In the genomic region with DNA sequence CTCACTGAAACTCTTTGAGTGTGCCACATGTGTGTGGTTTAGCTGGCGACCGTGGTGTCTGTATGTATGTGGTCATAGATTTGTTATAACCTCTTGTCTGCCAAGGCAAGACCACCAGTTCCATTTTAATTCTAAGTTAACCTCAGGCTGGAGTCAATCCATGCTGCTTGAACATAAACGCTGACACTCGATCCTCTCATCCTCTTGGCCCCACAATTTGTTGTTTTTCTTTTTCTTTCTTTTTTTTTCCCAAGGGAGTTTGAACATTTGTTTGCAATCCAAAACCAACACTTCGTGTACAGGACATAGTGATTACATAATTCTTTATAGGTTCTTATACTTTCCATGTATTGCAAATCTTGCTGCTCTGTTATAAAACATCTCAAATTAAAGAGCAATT, we compare ENCODE assay signal across 31 cellular contexts.
DNase-seq lines count a peak whose midpoint lies in the region; FAIRE-seq and TF ChIP-seq lines count a peak whose summit lies in the region.
"Had no signal": no experiment of that assay in that cellular context is flagged by ENCODE, and none has a peak within 500 bp of the region (broad histone marks: within the 10 kb centered on the region; RNA-seq: fewer than 3 reads in every experiment).

No MANE protein-coding gene starts in this region.

- no peak for TF ChIP-seq RAD21 in H1 (IDR thresholded peaks at IDR 0.05 in 1 of 2, conservative IDR thresholded peaks at IDR 0.05 in 1 of 2; ENCODE audit: low read depth in 2 of 2, low read length in 2 of 2)

- no peak overlapping the region for H3K56ac ChIP-seq in H1 (replicated peaks; ENCODE audit: insufficient read length, low read depth, low read length)

- H3K23me2 ChIP-seq in H1 (ENCODE audit: low read depth, low read length), result no peaks in the 10 kb centered on the region

- H3K4me1 Mint-ChIP-seq in MCF 10A (ENCODE audit: insufficient read depth, unreplicated experiment) (peaks cover 12% of the 10 kb centered on the region), nephron (peaks cover 31% of the 10 kb centered on the region)
- H3K4me1 Mint-ChIP-seq: activated CD4-positive, alpha-beta memory T cell treated with anti-CD3 and anti-CD28 coated beads, Interleukin-2, amount 10 ng/mL, durations not matched to agents 7 days and 5 days; B cell; endodermal cell; stimulated activated effector memory CD8-positive, alpha-beta T cell treated with anti-CD3 and anti-CD28 coated beads, Interleukin-12 subunit alpha, Interleukin-12 subunit beta, amount 100 ng/mL, for 72 hours; T-helper 17 cell had no signal

- no peak for TF ChIP-seq POLR2A in H1 (IDR thresholded peaks at IDR 0.05; ENCODE audit: control extremely low read depth in 1 of 2, low read depth in 2 of 2, low read length in 2 of 2)

- H2BK15ac ChIP-seq in H1 (ENCODE audit: low read length), result no peak overlapping the region

- H3K4me3 ChIP-seq in mammary epithelial cell (replicated peaks in 1 of 3; ENCODE audit: insufficient read depth in 1 of 3, low read depth in 2 of 3, low read length in 3 of 3) (no peak overlapping the region), H1 (ENCODE audit: extremely low read depth in 1 of 4, insufficient read depth in 2 of 4, low read depth in 3 of 4, low read length in 4 of 4) (no peak overlapping the region)
- H3K4me3 ChIP-seq: GM23248, lower lobe of right lung, mucosa of descending colon, right atrium auricular region had no signal

- H3K36me3 Mint-ChIP-seq in MCF 10A (ENCODE audit: insufficient read depth, unreplicated experiment) (no peaks in the 10 kb centered on the region), nephron (ENCODE audit: low read depth) (no peaks in the 10 kb centered on the region)
- H3K36me3 Mint-ChIP-seq: CD8-positive, alpha-beta T cell; stimulated activated effector memory CD8-positive, alpha-beta T cell treated with anti-CD3 and anti-CD28 coated beads, Interleukin-12 subunit alpha, Interleukin-12 subunit beta, amount 100 ng/mL, for 72 hours had no signal

- no peak overlapping the region for H3K14ac ChIP-seq in H1 (ENCODE audit: insufficient read length)

- H2BK20ac ChIP-seq in H1 (ENCODE audit: low read length), result no peak overlapping the region

- intact Hi-C loops in MCF 10A (cut with micrococcal nuclease) (no loop called here), mammary epithelial cell (cut with micrococcal nuclease) (no loop called here)

- DNase-seq in MCF 10A (ENCODE audit: unreplicated experiment) (peak; percentile 69), mammary epithelial cell (no peak), H1 (ENCODE audit: low read depth in 1 of 2, low spot score in 2 of 2) (no peak), mesenteric fat pad (ENCODE audit: low spot score) (no peak), NCI-H2196 (lab: John Stamatoyannopoulos, UW; ENCODE audit: unreplicated experiment) (no peak), HCEC 1CT (no peak), AG08396 (ENCODE audit: low spot score) (no peak)
- DNase-seq: 8988T; activated CD4-positive, alpha-beta memory T cell treated with anti-CD3 and anti-CD28 coated beads, Interleukin-2, amount 10 ng/mL, durations not matched to agents 7 days and 5 days; activated CD4-positive, alpha-beta T cell treated with anti-CD3 and anti-CD28 coated beads for 1 hour; activated CD8-positive, alpha-beta memory T cell treated with anti-CD3 and anti-CD28 coated beads, Interleukin-2, amount 50 U/mL, for 48 hours; activated naive CD4-positive, alpha-beta T cell treated with anti-CD3 and anti-CD28 coated beads, Interleukin-2, amount 50 U/mL, for 16 hours; CD8-positive, alpha-beta T cell; EL; endodermal cell; GM23248; kidney; lower lobe of right lung; mucosa of descending colon; NCI-H1105 treated with DMSO at 0.1 percent for 48 hours; NCI-H2081; SK-N-SH; stimulated activated CD4-positive, alpha-beta T cell treated with anti-CD3 and anti-CD28 coated beads, Interleukin-4, amount 100 ng/mL, for 24 hours; T-helper 17 cell had no signal

- H3K9me3 ChIP-seq in mammary epithelial cell (replicated peaks; ENCODE audit: insufficient read depth, low read length), result no peaks in the 10 kb centered on the region
- no peaks in the 10 kb centered on the region for H3K9me3 ChIP-seq in H1 (ENCODE audit: insufficient read depth in 2 of 2, low read depth in 1 of 2, low read length in 1 of 2)
- H3K9me3 ChIP-seq: lower lobe of right lung, mucosa of descending colon, right atrium auricular region, SK-N-SH had no signal

- H4K5ac ChIP-seq in H1 (ENCODE audit: insufficient read length, low read depth, low read length), result no peak overlapping the region

- H3K4me1 ChIP-seq in mammary epithelial cell (ENCODE audit: insufficient read depth, low read length) (peaks cover 5% of the 10 kb centered on the region), H1 (replicated peaks in 1 of 4; ENCODE audit: control insufficient read depth in 3 of 4, insufficient read depth in 4 of 4, low read length in 3 of 4) (no peaks in the 10 kb centered on the region; a peak in 1 of 7 replicates)
- H3K4me1 ChIP-seq: lower lobe of right lung, parathyroid adenoma, right atrium auricular region had no signal

- no peak overlapping the region for H2BK12ac ChIP-seq in H1 (ENCODE audit: low read depth, low read length)

- H3K27me3 ChIP-seq in mammary epithelial cell (ENCODE audit: insufficient read depth, low read length) (no peaks in the 10 kb centered on the region), H1 (replicated peaks in 1 of 4; ENCODE audit: control insufficient read depth in 3 of 4, extremely low read depth in 1 of 4, insufficient read depth in 3 of 4, low read length in 3 of 4) (peaks cover 0 to 1% (median 0%) of the 10 kb centered on the region in 4 experiments; a peak in 1 of 7 replicates)
- H3K27me3 ChIP-seq: right atrium auricular region had no signal

- H3K18ac ChIP-seq in H1 (ENCODE audit: extremely low read depth, low read length), result no peak overlapping the region

- dilution Hi-C loops in mammary epithelial cell (cut with HindIII; ENCODE audit: low sequenced_read_pairs), result no loop called here

- no peak for FAIRE-seq in H1 (lab: Jason Lieb, UNC)
- FAIRE-seq: GM12891, kidney had no signal

- H3K4me3 Mint-ChIP-seq in MCF 10A (ENCODE audit: unreplicated experiment), result no peak overlapping the region
- H3K4me3 Mint-ChIP-seq in nephron, result peak overlapping the region in 1 of 3 experiments; percentile 2
- H3K4me3 Mint-ChIP-seq: activated CD4-positive, alpha-beta memory T cell treated with anti-CD3 and anti-CD28 coated beads, Interleukin-2, amount 10 ng/mL, durations not matched to agents 7 days and 5 days; B cell; CD8-positive, alpha-beta T cell; dendritic cell treated with granulocyte-macrophage colony-stimulating factor and Interleukin-4, amounts not matched to agents 40 ng/mL and 50 ng/mL, for 4 days; endodermal cell; stimulated activated effector memory CD8-positive, alpha-beta T cell treated with anti-CD3 and anti-CD28 coated beads, Interleukin-12 subunit alpha, Interleukin-12 subunit beta, amount 100 ng/mL, for 72 hours; T-helper 17 cell had no signal

- no peaks in the 10 kb centered on the region for H4K20me1 ChIP-seq in mammary epithelial cell (ENCODE audit: insufficient read depth, low read length)
- H4K20me1 ChIP-seq in H1 (replicated peaks in 1 of 2; ENCODE audit: control insufficient read depth in 1 of 2, insufficient read depth in 2 of 2, low read length in 2 of 2), result no peaks in the 10 kb centered on the region

- WGBS in mammary epithelial cell (ENCODE audit: low coverage, missing lambda C conversion rate), result 92% methylated on average over 5 of the region's 5 CpGs
- 94% methylated on average over 5 of the region's 5 CpGs; no CpG with 5 or more reads in 1 of the 2 experiments for WGBS in H1 (ENCODE audit: extremely low coverage in 1 of 2, insufficient coverage in 1 of 2, insufficient read length in 1 of 2, insufficient replicate concordance in 2 of 2, low coverage in 1 of 2, low lambda C conversion rate in 2 of 2, missing lambda C conversion rate in 1 of 2), 2 experiments

- no peak overlapping the region for H3K27ac ChIP-seq in mammary epithelial cell (ENCODE audit: insufficient read depth, low read depth, low read length)
- no peak overlapping the region for H3K27ac ChIP-seq in H1 (ENCODE audit: low read depth, low read length)
- H3K27ac ChIP-seq: GM23248, lower lobe of right lung, parathyroid adenoma, right atrium auricular region had no signal

- no peaks in the 10 kb centered on the region for H3K79me1 ChIP-seq in H1 (ENCODE audit: low read depth, low read length)

- POLR2A ChIA-PET in MCF 10A (lab: Yijun Ruan, JAX), result interaction anchor here (0.9 to 2.5 kb wide), 5 partner anchors 9 to 344 kb away, joined by 3 to 27 read pairs (median 5); a partner anchor contains a TSS
- POLR2A ChIA-PET in H1 (lab: Charles Lee; ENCODE audit: partially characterized antibody), result no interaction called here

- H3K27me3 Mint-ChIP-seq in MCF 10A (ENCODE audit: insufficient read depth, unreplicated experiment), result no peaks in the 10 kb centered on the region
- H3K27me3 Mint-ChIP-seq in nephron (ENCODE audit: low read depth), result peaks cover 4% of the 10 kb centered on the region
- H3K27me3 Mint-ChIP-seq: activated CD4-positive, alpha-beta memory T cell treated with anti-CD3 and anti-CD28 coated beads, Interleukin-2, amount 10 ng/mL, durations not matched to agents 7 days and 5 days; B cell; T-helper 17 cell had no signal

- H3K9me3 Mint-ChIP-seq in MCF 10A (ENCODE audit: unreplicated experiment), result no peaks in the 10 kb centered on the region
- H3K9me3 Mint-ChIP-seq in nephron, result no peaks in the 10 kb centered on the region
- H3K9me3 Mint-ChIP-seq: CD8-positive, alpha-beta T cell; dendritic cell treated with granulocyte-macrophage colony-stimulating factor and Interleukin-4, amounts not matched to agents 40 ng/mL and 50 ng/mL, for 4 days; endodermal cell had no signal

- no peak overlapping the region for H2AK5ac ChIP-seq in H1 (ENCODE audit: low read depth, low read length)

- no peak overlapping the region for H4K91ac ChIP-seq in H1 (replicated peaks; ENCODE audit: insufficient read length, low read length)

- BruUV-seq in MCF 10A (replicated peaks; lab: Mats Ljungman, UMichigan), result no TSS peak
- no TSS peak for BruUV-seq in mammary epithelial cell (replicated peaks; lab: Mats Ljungman, UMichigan)

- TF ChIP-seq CTCF in MCF 10A (IDR thresholded peaks at IDR 0.05; ENCODE audit: unreplicated experiment) (no peak), mammary epithelial cell (conservative IDR thresholded peaks at IDR 0.05 in 1 of 2, IDR thresholded peaks at IDR 0.05 in 1 of 2; ENCODE audit: extremely low read depth in 1 of 2, insufficient read depth in 1 of 2, low read depth in 1 of 2, low read length in 2 of 2) (no peak), H1 (IDR thresholded peaks at IDR 0.05; ENCODE audit: control extremely low read depth in 1 of 3, insufficient read depth in 1 of 3, low read depth in 1 of 3, low read length in 3 of 3) (no peak), nephron (IDR thresholded peaks at IDR 0.05; ENCODE audit: unreplicated experiment in 3 of 3) (no peak)

- in situ Hi-C loops in mammary epithelial cell (cut with MboI; ENCODE audit: low sequenced_read_pairs in 2 of 2), result no loop called here

- no peak for TF ChIP-seq EP300 in H1 (IDR thresholded peaks at IDR 0.05; ENCODE audit: borderline replicate concordance in 1 of 2, low read depth in 2 of 2, low read length in 2 of 2)

- H3K36me3 ChIP-seq in mammary epithelial cell (ENCODE audit: insufficient read depth, low read length), result no peaks in the 10 kb centered on the region
- H3K36me3 ChIP-seq in H1 (ENCODE audit: control insufficient read depth in 2 of 4, insufficient read depth in 4 of 4, low read length in 3 of 4), result no peaks in the 10 kb centered on the region
- H3K36me3 ChIP-seq: lower lobe of right lung, right atrium auricular region had no signal

- H4K8ac ChIP-seq in H1 (ENCODE audit: extremely low read depth, insufficient read depth, low read length), result no peak overlapping the region

- H3K4me2 ChIP-seq in mammary epithelial cell (ENCODE audit: insufficient read depth, low read depth, low read length) (no peak overlapping the region), H1 (ENCODE audit: insufficient read depth in 1 of 2, low read depth in 2 of 2, low read length in 2 of 2) (no peak overlapping the region)
- H3K4me2 ChIP-seq: SK-N-SH had no signal

- H3K79me2 ChIP-seq in mammary epithelial cell (ENCODE audit: insufficient read depth, low read length) (no peaks in the 10 kb centered on the region), H1 (ENCODE audit: control insufficient read depth in 1 of 2, insufficient read depth in 2 of 2, low read length in 2 of 2) (no peaks in the 10 kb centered on the region)
- H3K79me2 ChIP-seq: parathyroid adenoma had no signal

- no peak overlapping the region for H3K23ac ChIP-seq in H1 (ENCODE audit: insufficient read length)

- H2AFZ ChIP-seq in mammary epithelial cell (ENCODE audit: low read depth, low read length) (no peak overlapping the region), H1 (ENCODE audit: low read length) (peak overlapping the region; percentile 45; the same call in 1 of the 2 replicates)
- H2AFZ ChIP-seq: GM23248, parathyroid adenoma had no signal

- CTCF ChIA-PET in MCF 10A (lab: Yijun Ruan, JAX) (interaction anchor here (0.5 to 0.9 kb wide), 2 partner anchors 112 to 213 kb away, joined by 3 read pairs; no protein-coding TSS in a partner anchor), mammary epithelial cell (lab: Charles Lee; ENCODE audit: low non-redundant PET) (no interaction called here), H1 (lab: Charles Lee; ENCODE audit: partially characterized antibody) (interaction anchor here (1.4 kb wide), 1 partner anchor 12 kb away, joined by 3 read pairs; no protein-coding TSS in a partner anchor)

- H3K4ac ChIP-seq in H1 (replicated peaks; ENCODE audit: insufficient read length, low read depth, low read length), result no peak overlapping the region

- no peak overlapping the region for H2BK5ac ChIP-seq in H1 (ENCODE audit: low read depth, low read length)

- no peak overlapping the region for H2BK120ac ChIP-seq in H1 (replicated peaks; ENCODE audit: low read depth, low read length)

- H3K27ac Mint-ChIP-seq in MCF 10A (ENCODE audit: low read depth, unreplicated experiment) (no peak overlapping the region), nephron (peak overlapping the region; percentile 63 to 72 (median 69))
- H3K27ac Mint-ChIP-seq: activated CD4-positive, alpha-beta memory T cell treated with anti-CD3 and anti-CD28 coated beads, Interleukin-2, amount 10 ng/mL, durations not matched to agents 7 days and 5 days; B cell; CD8-positive, alpha-beta T cell; dendritic cell treated with granulocyte-macrophage colony-stimulating factor and Interleukin-4, amounts not matched to agents 40 ng/mL and 50 ng/mL, for 4 days; endodermal cell; stimulated activated effector memory CD8-positive, alpha-beta T cell treated with anti-CD3 and anti-CD28 coated beads, Interleukin-12 subunit alpha, Interleukin-12 subunit beta, amount 100 ng/mL, for 72 hours; T-helper 17 cell had no signal

- no peak overlapping the region for H3K9ac ChIP-seq in mammary epithelial cell (ENCODE audit: insufficient read depth, low read length)
- no peak overlapping the region for H3K9ac ChIP-seq in H1 (replicated peaks in 1 of 4; ENCODE audit: extremely low read depth in 1 of 4, low read depth in 3 of 4, low read length in 3 of 4)
- H3K9ac ChIP-seq: GM23248, parathyroid adenoma, SK-N-SH had no signal
